In genomic region chr19:11737964-11738745, GRCh38 we compare ENCODE assay signal across 2 cellular contexts.
TF ChIP-seq lines count a peak whose summit lies in the region.

No MANE protein-coding gene starts in this region.

TF ChIP-seq in IMR-90, 13 proteins besides CTCF, POLR2A, EP300 and RAD21:
- TF ChIP-seq MAZ (IDR thresholded peaks at IDR 0.05; ENCODE audit: borderline replicate concordance, low read depth, low read length), result no peak

TF ChIP-seq in HepG2, 621 proteins besides CTCF, POLR2A, EP300 and RAD21 (continues in another document):
- TF ChIP-seq ZNF652 (CRISPR knock-in tag; IDR thresholded peaks at IDR 0.05; ENCODE audit: borderline replicate concordance, low read depth), result no peak
- peak; percentile 51; the same call in 1 of the 2 replicates for TF ChIP-seq ZFX (CRISPR knock-in tag; IDR thresholded peaks at IDR 0.05; ENCODE audit: low read depth)
- TF ChIP-seq SP140L (CRISPR knock-in tag; IDR thresholded peaks at IDR 0.05; ENCODE audit: borderline replicate concordance), result no peak
- TF ChIP-seq REPIN1 (CRISPR knock-in tag; IDR thresholded peaks at IDR 0.05; ENCODE audit: borderline replicate concordance, low read depth), result peak; percentile 2; the same call in 1 of the 2 replicates
- no peak for TF ChIP-seq IRF1 (CRISPR knock-in tag; IDR thresholded peaks at IDR 0.05; ENCODE audit: low read depth)
- TF ChIP-seq ARID5B (CRISPR knock-in tag; IDR thresholded peaks at IDR 0.05), result peak; percentile 47
- peak; percentile 59; the same call in 1 of the 2 replicates for TF ChIP-seq CCDC6 (CRISPR knock-in tag; IDR thresholded peaks at IDR 0.05)
- TF ChIP-seq KLF12 (CRISPR knock-in tag; IDR thresholded peaks at IDR 0.05; ENCODE audit: borderline replicate concordance), result peak; percentile 55; the same call in 1 of the 2 replicates
- no peak for TF ChIP-seq ZNF318 (CRISPR knock-in tag; IDR thresholded peaks at IDR 0.05)
- no peak for TF ChIP-seq ZSCAN5A (CRISPR knock-in tag; IDR thresholded peaks at IDR 0.05; ENCODE audit: borderline replicate concordance)
- TF ChIP-seq NCOA2 (CRISPR knock-in tag; IDR thresholded peaks at IDR 0.05), result peak; percentile 16; the same call in 1 of the 2 replicates
- no peak for TF ChIP-seq THAP9 (CRISPR knock-in tag; IDR thresholded peaks at IDR 0.05; ENCODE audit: borderline replicate concordance)
- TF ChIP-seq GTF2F1 (IDR thresholded peaks at IDR 0.05; ENCODE audit: low read length), result no peak
- TF ChIP-seq NFKB2 (CRISPR knock-in tag; IDR thresholded peaks at IDR 0.05; ENCODE audit: borderline replicate concordance), result peak; percentile 53
- no peak for TF ChIP-seq SNRNP70 (IDR thresholded peaks at IDR 0.05; ENCODE audit: low read depth, low read length)
- no peak for TF ChIP-seq CERS6 (CRISPR knock-in tag; IDR thresholded peaks at IDR 0.05)
- peak; percentile 44 for TF ChIP-seq GABPB1 (CRISPR knock-in tag; IDR thresholded peaks at IDR 0.05)
- no peak; the same call in 1 of the 2 replicates for TF ChIP-seq FOXC1 (CRISPR knock-in tag; IDR thresholded peaks at IDR 0.05; ENCODE audit: borderline replicate concordance)
- TF ChIP-seq SRY (CRISPR knock-in tag; IDR thresholded peaks at IDR 0.05), result peak; percentile 53; the same call in 1 of the 2 replicates
- no peak for TF ChIP-seq NR1H2 (CRISPR knock-in tag; IDR thresholded peaks at IDR 0.05; ENCODE audit: borderline replicate concordance, low read depth)
- peak; percentile 29; the same call in 1 of the 2 replicates for TF ChIP-seq MXD4 (CRISPR knock-in tag; IDR thresholded peaks at IDR 0.05)
- TF ChIP-seq PITX1 (CRISPR knock-in tag; IDR thresholded peaks at IDR 0.05), result peak; percentile 39; the same call in 1 of the 2 replicates
- peak; percentile 32; the same call in 1 of the 2 replicates for TF ChIP-seq TBX2 (CRISPR knock-in tag; IDR thresholded peaks at IDR 0.05; ENCODE audit: borderline replicate concordance)
- no peak for TF ChIP-seq REL (CRISPR knock-in tag; conservative IDR thresholded peaks at IDR 0.05)
- no peak for TF ChIP-seq HHEX (CRISPR knock-in tag; IDR thresholded peaks at IDR 0.05)
- peak; percentile 40; the same call in 1 of the 2 replicates for TF ChIP-seq PBX3 (CRISPR knock-in tag; IDR thresholded peaks at IDR 0.05; ENCODE audit: borderline replicate concordance)
- TF ChIP-seq SMARCC2 (IDR thresholded peaks at IDR 0.05), result no peak
- peak; percentile 53; the same call in 1 of the 2 replicates for TF ChIP-seq ZGPAT (CRISPR knock-in tag; IDR thresholded peaks at IDR 0.05)
- peak; percentile 76; the same call in 1 of the 2 replicates for TF ChIP-seq RXRA (CRISPR knock-in tag; IDR thresholded peaks at IDR 0.05)
- TF ChIP-seq ZNF83 (CRISPR knock-in tag; IDR thresholded peaks at IDR 0.05; ENCODE audit: borderline replicate concordance), result 0 out of 2 replicates have a peak, but pooled peaks have one; percentile 18
- no peak; the same call in 1 of the 2 replicates for TF ChIP-seq ZSCAN20 (CRISPR knock-in tag; IDR thresholded peaks at IDR 0.05; ENCODE audit: borderline replicate concordance)
- TF ChIP-seq CAMTA2 (CRISPR knock-in tag; IDR thresholded peaks at IDR 0.05; ENCODE audit: borderline replicate concordance), result no peak
- TF ChIP-seq MXD1 (CRISPR knock-in tag; IDR thresholded peaks at IDR 0.05), result no peak
- peak; percentile 25; the same call in 1 of the 2 replicates for TF ChIP-seq DMAP1 (CRISPR knock-in tag; IDR thresholded peaks at IDR 0.05)
- no peak for TF ChIP-seq HNRNPL (IDR thresholded peaks at IDR 0.05; ENCODE audit: low read depth, low read length)
